Comparison of ENCODE assay signal across 16 cellular contexts in the genomic region with DNA sequence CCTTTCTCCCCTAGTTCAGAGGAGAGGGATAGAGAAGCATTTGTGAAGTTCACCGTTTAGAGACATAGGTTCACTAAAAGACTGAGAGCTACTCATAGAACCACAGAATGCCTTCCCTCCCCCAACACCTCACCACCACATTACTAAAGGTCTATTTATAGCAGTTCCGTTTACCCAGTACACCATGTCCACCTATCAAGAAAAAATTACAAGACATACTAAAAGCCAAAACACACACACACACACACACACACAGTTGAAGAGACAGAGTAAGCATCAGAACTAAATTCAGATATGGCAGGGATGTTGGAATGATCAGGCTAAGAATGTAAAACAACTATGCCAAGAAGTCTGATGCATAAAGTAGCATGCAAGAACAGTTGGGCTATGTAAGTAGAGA. TPM values are rescaled to one million over a fixed set of nuclear protein-coding genes. Genes with fewer than 3 reads are reported as not detected.
A peak's percentile ranks its signal among the peaks of the same experiment; 100 is the strongest.
DNase-seq lines count a peak whose midpoint lies in the region; ATAC-seq, FAIRE-seq and TF ChIP-seq lines count a peak whose summit lies in the region.
"Had no signal": no experiment of that assay in that cellular context is flagged by ENCODE, and none has a peak within 500 bp of the region (broad histone marks: within the 10 kb centered on the region; RNA-seq: fewer than 3 reads in every experiment).

No MANE protein-coding gene starts in this region.

- no peak overlapping the region for H3K27ac ChIP-seq in heart left ventricle
- no peak overlapping the region for H3K27ac ChIP-seq in left ventricle myocardium inferior (replicated peaks)
- H3K27ac ChIP-seq in K562 (ENCODE audit: extremely low read depth, low read depth, low read length): no peak overlapping the region
- no peak overlapping the region for H3K27ac ChIP-seq in lower lobe of right lung
- H3K27ac ChIP-seq in upper lobe of right lung: no peak overlapping the region
- no peak overlapping the region for H3K27ac ChIP-seq in kidney (ENCODE audit: low read depth in 2 of 2, low read length in 2 of 2)
- H3K27ac ChIP-seq: neural progenitor cell, Peyer's patch, thyroid gland had no signal

- peak in 3 of 4 donors; percentile 65 to 76 (median 75) for ATAC-seq in heart left ventricle
- ATAC-seq in K562: no peak
- ATAC-seq in lower lobe of right lung: peak; percentile 55 to 76
- peak; percentile 84 for ATAC-seq in upper lobe of right lung
- no peak for ATAC-seq in stimulated activated naive CD8-positive, alpha-beta T cell treated with anti-CD3 and anti-CD28 coated beads, Interleukin-15, amount 100 ng/mL, for 72 hours

- no peaks in the 10 kb centered on the region for H4K20me1 ChIP-seq in K562 (replicated peaks; ENCODE audit: control insufficient read depth, insufficient read depth, low read length)

- H3K4me1 ChIP-seq in heart left ventricle: no peaks in the 10 kb centered on the region
- H3K4me1 ChIP-seq in left ventricle myocardium inferior: no peaks in the 10 kb centered on the region
- no peaks in the 10 kb centered on the region for H3K4me1 ChIP-seq in K562 (replicated peaks in 1 of 2; ENCODE audit: control insufficient read depth in 2 of 2, insufficient read depth in 2 of 2, low read length in 2 of 2)
- H3K4me1 ChIP-seq in lower lobe of right lung: no peaks in the 10 kb centered on the region
- peaks cover 5% of the 10 kb centered on the region for H3K4me1 ChIP-seq in upper lobe of right lung
- H3K4me1 ChIP-seq in kidney (ENCODE audit: control insufficient read depth in 1 of 2, insufficient read depth in 1 of 2, low read depth in 1 of 2, low read length in 2 of 2): no peaks in the 10 kb centered on the region
- H3K4me1 ChIP-seq: neural progenitor cell, Peyer's patch, thyroid gland had no signal

- no peak for TF ChIP-seq EP300 in K562 (IDR thresholded peaks at IDR 0.05; ENCODE audit: low read length)

- no peak for TF ChIP-seq RAD21 in K562 (CRISPR knock-in tag; conservative IDR thresholded peaks at IDR 0.05 in 1 of 2, IDR thresholded peaks at IDR 0.05 in 1 of 2)

- no peak overlapping the region for H2AFZ ChIP-seq in K562 (ENCODE audit: low read depth, low read length)
- H2AFZ ChIP-seq: neural progenitor cell had no signal

- no peaks in the 10 kb centered on the region for H3K79me2 ChIP-seq in K562 (ENCODE audit: control insufficient read depth, insufficient read depth, low read length)

- H3K4me2 ChIP-seq in K562 (ENCODE audit: insufficient read depth, low read length): no peak overlapping the region
- H3K4me2 ChIP-seq: neural progenitor cell had no signal

- H3K9me3 ChIP-seq in heart left ventricle (no peaks in the 10 kb centered on the region), left ventricle myocardium inferior (replicated peaks) (no peaks in the 10 kb centered on the region), K562 (replicated peaks; ENCODE audit: control insufficient read depth, insufficient read depth, low read depth, low read length) (no peaks in the 10 kb centered on the region), lower lobe of right lung (no peaks in the 10 kb centered on the region), upper lobe of right lung (no peaks in the 10 kb centered on the region), kidney (ENCODE audit: control insufficient read depth in 1 of 2, low read length in 2 of 2) (no peaks in the 10 kb centered on the region)
- H3K9me3 ChIP-seq: Peyer's patch, thyroid gland had no signal

- H3K27ac Mint-ChIP-seq in stimulated activated naive CD8-positive, alpha-beta T cell treated with anti-CD3 and anti-CD28 coated beads, Interleukin-15, amount 100 ng/mL, for 72 hours: no peak overlapping the region
- H3K27ac Mint-ChIP-seq: HFFc6, neural progenitor cell had no signal

- POLR2A ChIA-PET in K562 (lab: Yijun Ruan, JAX): no interaction called here

- CTCF ChIA-PET in K562 (lab: Yijun Ruan, JAX; ENCODE audit: low intra/inter-chr PET ratio): no interaction called here

- H3K4me1 Mint-ChIP-seq in stimulated activated naive CD8-positive, alpha-beta T cell treated with anti-CD3 and anti-CD28 coated beads, Interleukin-15, amount 100 ng/mL, for 72 hours: peaks cover 12% of the 10 kb centered on the region
- H3K4me1 Mint-ChIP-seq: neural progenitor cell had no signal

- H3K36me3 ChIP-seq in heart left ventricle (no peaks in the 10 kb centered on the region), left ventricle myocardium inferior (no peaks in the 10 kb centered on the region), K562 (ENCODE audit: control insufficient read depth, insufficient read depth, low read length) (no peaks in the 10 kb centered on the region), lower lobe of right lung (no peaks in the 10 kb centered on the region), upper lobe of right lung (no peaks in the 10 kb centered on the region), kidney (ENCODE audit: control insufficient read depth in 1 of 2, insufficient read depth in 2 of 2, low read length in 2 of 2) (no peaks in the 10 kb centered on the region)
- H3K36me3 ChIP-seq: neural progenitor cell, Peyer's patch, thyroid gland had no signal

- H3K9me3 Mint-ChIP-seq in stimulated activated naive CD8-positive, alpha-beta T cell treated with anti-CD3 and anti-CD28 coated beads, Interleukin-15, amount 100 ng/mL, for 72 hours: no peaks in the 10 kb centered on the region
- H3K9me3 Mint-ChIP-seq: neural progenitor cell had no signal

- intact Hi-C loops in heart left ventricle (cut with DNase I): no loop called here
- intact Hi-C loops in left ventricle myocardium inferior (cut with micrococcal nuclease): no loop called here
- intact Hi-C loops in K562 (cut with micrococcal nuclease): no loop called here
- intact Hi-C loops in lower lobe of right lung (cut with DNase I): no loop called here
- intact Hi-C loops in upper lobe of right lung (cut with DNase I): no loop called here
- intact Hi-C loops in kidney (cut with DNase I): no loop called here

- H3K27me3 ChIP-seq in heart left ventricle (no peaks in the 10 kb centered on the region), left ventricle myocardium inferior (ENCODE audit: low read depth) (peaks cover 4% of the 10 kb centered on the region), K562 (ENCODE audit: control insufficient read depth in 2 of 2, insufficient read depth in 2 of 2, low read length in 2 of 2) (no peaks in the 10 kb centered on the region), lower lobe of right lung (ENCODE audit: low read depth) (no peaks in the 10 kb centered on the region), upper lobe of right lung (no peaks in the 10 kb centered on the region)
- H3K27me3 ChIP-seq: neural progenitor cell, Peyer's patch, thyroid gland had no signal

- H3K27me3 Mint-ChIP-seq in stimulated activated naive CD8-positive, alpha-beta T cell treated with anti-CD3 and anti-CD28 coated beads, Interleukin-15, amount 100 ng/mL, for 72 hours: peaks cover 42% of the 10 kb centered on the region

- no peak overlapping the region for H3K4me3 Mint-ChIP-seq in stimulated activated naive CD8-positive, alpha-beta T cell treated with anti-CD3 and anti-CD28 coated beads, Interleukin-15, amount 100 ng/mL, for 72 hours
- H3K4me3 Mint-ChIP-seq: HFFc6, neural progenitor cell had no signal

- TF ChIP-seq CTCF in heart left ventricle (IDR thresholded peaks at IDR 0.05) (no peak), left ventricle myocardium inferior (IDR thresholded peaks at IDR 0.05; ENCODE audit: borderline replicate concordance) (no peak), K562 (IDR thresholded peaks at IDR 0.05 in 2 of 3, conservative IDR thresholded peaks at IDR 0.05 in 1 of 3; ENCODE audit: insufficient read depth in 2 of 3, low read depth in 1 of 3, low read length in 3 of 3) (no peak), lower lobe of right lung (IDR thresholded peaks at IDR 0.05) (no peak), upper lobe of right lung (IDR thresholded peaks at IDR 0.05) (no peak), kidney (IDR thresholded peaks at IDR 0.05; ENCODE audit: borderline replicate concordance, extremely low read depth, insufficient read depth) (no peak)

- no peaks in the 10 kb centered on the region for H3K9me1 ChIP-seq in K562 (ENCODE audit: control insufficient read depth, insufficient read depth, low read length)

- in situ Hi-C loops in K562 (cut with MboI): no loop called here

- FAIRE-seq in K562 (lab: Jason Lieb, UNC) (no peak), kidney (lab: Jason Lieb, UNC) (no peak)

- BruUV-seq in K562 (replicated peaks; lab: Mats Ljungman, UMichigan): no TSS peak

- TF ChIP-seq POLR2A in heart left ventricle (IDR thresholded peaks at IDR 0.05) (no peak), K562 (conservative IDR thresholded peaks at IDR 0.05) (no peak)

- no peak overlapping the region for H3K9ac ChIP-seq in K562 (ENCODE audit: insufficient read depth in 1 of 2, low read depth in 2 of 2, low read length in 2 of 2)
- H3K9ac ChIP-seq in kidney (ENCODE audit: low read length in 2 of 2): no peak overlapping the region
- H3K9ac ChIP-seq: neural progenitor cell had no signal

- WGBS in heart left ventricle, 4 donors: 40 to 52% (median 49%) methylated on average over 2 of the region's 2 CpGs
- 0% methylated on average over 2 of the region's 2 CpGs for WGBS in K562 (ENCODE audit: insufficient coverage, low coverage, missing lambda C conversion rate)

- H3K4me3 ChIP-seq in heart left ventricle: no peak overlapping the region
- no peak overlapping the region for H3K4me3 ChIP-seq in left ventricle myocardium inferior
- H3K4me3 ChIP-seq in K562: no peak overlapping the region
- no peak overlapping the region for H3K4me3 ChIP-seq in lower lobe of right lung
- H3K4me3 ChIP-seq in upper lobe of right lung: no peak overlapping the region
- H3K4me3 ChIP-seq in kidney (ENCODE audit: low read length in 2 of 2): no peak overlapping the region
- H3K4me3 ChIP-seq: neural progenitor cell, Peyer's patch, thyroid gland had no signal

- DNase-seq in heart left ventricle (no peak), left ventricle myocardium inferior (no peak), K562 (ENCODE audit: extremely low read depth in 1 of 4, low spot score in 3 of 4) (no peak), lower lobe of right lung (no peak), upper lobe of right lung (no peak), kidney (no peak), cerebellar nuclear complex (lab: John Stamatoyannopoulos, UW) (no peak)
- DNase-seq in stimulated activated naive CD8-positive, alpha-beta T cell treated with anti-CD3 and anti-CD28 coated beads, Interleukin-15, amount 100 ng/mL, for 72 hours: no peak
- DNase-seq: activated T-cell treated with anti-CD3 and anti-CD28 coated beads, Interleukin-2, amount 50 U/mL, for 48 hours; HFFc6; NCI-H146; NCI-H524; Peyer's patch; thyroid gland had no signal

RNA-seq across cellular contexts. Expression of gene SLC22A3, which starts 52.2 kb away (rescaled TPM):
- total RNA-seq in heart left ventricle: 1 to 10 TPM in 4 of 9 donors, under 1 TPM in 5; 0.45 to 3.0 (median 0.75) TPM
- polyA plus RNA-seq in heart left ventricle: under 1 TPM; 0.61 to 0.80 TPM
- 1.0 TPM for total RNA-seq in left ventricle myocardium inferior
- total RNA-seq in K562 (2011; cell fraction: chromatin; rRNA removed; ENCODE audit: low replicate concordance): not detected in 2 replicates
- total RNA-seq in K562 (2011; cell fraction: nucleolus; rRNA removed): not detected in 2 replicates
- total RNA-seq in K562 (2011; cell fraction: nucleoplasm; rRNA removed): not detected in 2 replicates
- total RNA-seq in K562 (2014; rRNA removed): not detected in 2 replicates
- total RNA-seq in K562 (2014; rRNA removed; fragmentation: Illumina TruSeq; extraction: Trizol): not detected in 2 replicates
- total RNA-seq in K562 (2015; rRNA removed; fragmentation: Illumina TruSeq; extraction: Trizol): not detected in 2 replicates
- total RNA-seq in K562 (2021): 0.07 TPM in 1 of 2 replicates, not detected in the other
- polyA plus RNA-seq in K562 (2011; rRNA removed): not detected in 2 replicates
- not detected in 2 replicates for polyA plus RNA-seq in K562 (2011; cell fraction: cytosol; rRNA removed)
- polyA plus RNA-seq in K562 (2011; cell fraction: nucleus; rRNA removed): not detected in 2 replicates
- not detected in 2 replicates for polyA plus RNA-seq in K562 (2012)
- polyA plus RNA-seq in K562 (2014; fragmentation: Illumina TruSeq; extraction: Trizol): not detected in 2 replicates
- polyA plus RNA-seq in K562 (2014; fragmentation: Nextera tagmentation; extraction: Ambion mirVana): not detected
- not detected in 2 replicates for polyA plus RNA-seq in K562 (2014; rRNA removed)
- not detected in 2 replicates for polyA minus RNA-seq in K562 (2011; rRNA and poly(A)+ RNA removed)
- polyA minus RNA-seq in K562 (2011; cell fraction: cytosol; rRNA and poly(A)+ RNA removed): not detected in 2 replicates
- polyA minus RNA-seq in K562 (2011; cell fraction: nucleus; rRNA and poly(A)+ RNA removed): not detected in 2 replicates
- total RNA-seq in lower lobe of right lung: 37.7 TPM
- total RNA-seq in upper lobe of right lung: 30.6 TPM
- total RNA-seq in kidney: 6.4 TPM
- 7.4 TPM for polyA plus RNA-seq in kidney (ENCODE audit: insufficient read depth, low read depth, low replicate concordance)
- total RNA-seq: HFFc6; T-helper 1 cell treated with Interleukin-12 subunit alpha and Interleukin-12 subunit beta and Interleukin-4 antibody, amounts not matched to agents 30 ng/mL and 1 ng/mL, for 36 hours had no signal

Comparison
In these comparisons a context has a peak if more than half of its experiments do, and no peak if none do; other contexts are left out.
1. ATAC-seq: peak in heart left ventricle (3 of 4), lower lobe of right lung (2 of 2) and upper lobe of right lung (single experiment); none in K562 (single experiment) and stimulated activated naive CD8-positive, alpha-beta T cell treated with anti-CD3 and anti-CD28 coated beads, Interleukin-15, amount 100 ng/mL, for 72 hours (single experiment).